ENCODE assay signal across 1 cellular context in the genomic region with DNA sequence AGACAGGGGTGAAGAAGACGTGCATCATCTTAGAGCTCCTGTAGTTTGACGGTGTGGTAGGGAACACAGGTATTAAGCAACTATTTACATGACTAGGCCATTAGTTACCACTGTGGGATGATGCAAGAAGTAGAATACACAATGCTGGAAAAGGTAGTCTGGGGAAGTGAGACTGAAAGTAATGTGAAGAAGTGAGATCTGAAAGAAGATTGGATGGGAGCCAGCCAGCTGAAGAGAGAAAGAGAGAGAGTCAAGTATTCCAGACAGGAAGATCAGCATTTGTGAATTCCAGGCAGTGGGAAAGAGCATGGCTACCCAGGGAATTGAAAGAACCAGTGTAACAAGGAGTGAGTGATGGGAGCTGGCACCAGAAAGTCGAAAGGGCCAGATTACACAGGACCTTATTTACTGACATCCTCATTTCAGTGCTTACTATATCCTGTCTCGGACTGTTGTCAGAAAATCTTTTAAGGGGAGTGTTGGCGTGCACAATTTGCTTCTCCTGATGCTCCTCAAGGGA.
A peak's percentile ranks its signal among the peaks of the same experiment; 100 is the strongest.
TF ChIP-seq lines count a peak whose summit lies in the region.

No MANE protein-coding gene starts in this region.

TF ChIP-seq in HepG2, 621 proteins besides CTCF, POLR2A, EP300 and RAD21 (continued from another document):
- TF ChIP-seq, protein P1, sequence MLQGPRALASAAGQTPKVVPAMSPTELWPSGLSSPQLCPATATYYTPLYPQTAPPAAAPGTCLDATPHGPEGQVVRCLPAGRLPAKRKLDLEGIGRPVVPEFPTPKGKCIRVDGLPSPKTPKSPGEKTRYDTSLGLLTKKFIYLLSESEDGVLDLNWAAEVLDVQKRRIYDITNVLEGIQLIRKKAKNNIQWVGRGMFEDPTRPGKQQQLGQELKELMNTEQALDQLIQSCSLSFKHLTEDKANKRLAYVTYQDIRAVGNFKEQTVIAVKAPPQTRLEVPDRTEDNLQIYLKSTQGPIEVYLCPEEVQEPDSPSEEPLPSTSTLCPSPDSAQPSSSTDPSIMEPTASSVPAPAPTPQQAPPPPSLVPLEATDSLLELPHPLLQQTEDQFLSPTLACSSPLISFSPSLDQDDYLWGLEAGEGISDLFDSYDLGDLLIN (CRISPR knock-in tag; IDR thresholded peaks at IDR 0.05; ENCODE audit: borderline replicate concordance), result no peak
- TF ChIP-seq SAP130 (CRISPR knock-in tag; IDR thresholded peaks at IDR 0.05; ENCODE audit: low read depth), result peak; percentile 57
- TF ChIP-seq, protein P2, sequence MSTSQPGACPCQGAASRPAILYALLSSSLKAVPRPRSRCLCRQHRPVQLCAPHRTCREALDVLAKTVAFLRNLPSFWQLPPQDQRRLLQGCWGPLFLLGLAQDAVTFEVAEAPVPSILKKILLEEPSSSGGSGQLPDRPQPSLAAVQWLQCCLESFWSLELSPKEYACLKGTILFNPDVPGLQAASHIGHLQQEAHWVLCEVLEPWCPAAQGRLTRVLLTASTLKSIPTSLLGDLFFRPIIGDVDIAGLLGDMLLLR (CRISPR knock-in tag; IDR thresholded peaks at IDR 0.05), result no peak
- peak; percentile 68 for TF ChIP-seq ATF7 (IDR thresholded peaks at IDR 0.05)
- TF ChIP-seq ATF7 (CRISPR knock-in tag; IDR thresholded peaks at IDR 0.05), result peak; percentile 58; the same call in 1 of the 2 replicates
- TF ChIP-seq SRSF4 (IDR thresholded peaks at IDR 0.05; ENCODE audit: low read depth, low read length, poor library complexity, severe bottlenecking), result no peak
- no peak for TF ChIP-seq ZSCAN29 (CRISPR knock-in tag; conservative IDR thresholded peaks at IDR 0.05)
- TF ChIP-seq, protein P3, sequence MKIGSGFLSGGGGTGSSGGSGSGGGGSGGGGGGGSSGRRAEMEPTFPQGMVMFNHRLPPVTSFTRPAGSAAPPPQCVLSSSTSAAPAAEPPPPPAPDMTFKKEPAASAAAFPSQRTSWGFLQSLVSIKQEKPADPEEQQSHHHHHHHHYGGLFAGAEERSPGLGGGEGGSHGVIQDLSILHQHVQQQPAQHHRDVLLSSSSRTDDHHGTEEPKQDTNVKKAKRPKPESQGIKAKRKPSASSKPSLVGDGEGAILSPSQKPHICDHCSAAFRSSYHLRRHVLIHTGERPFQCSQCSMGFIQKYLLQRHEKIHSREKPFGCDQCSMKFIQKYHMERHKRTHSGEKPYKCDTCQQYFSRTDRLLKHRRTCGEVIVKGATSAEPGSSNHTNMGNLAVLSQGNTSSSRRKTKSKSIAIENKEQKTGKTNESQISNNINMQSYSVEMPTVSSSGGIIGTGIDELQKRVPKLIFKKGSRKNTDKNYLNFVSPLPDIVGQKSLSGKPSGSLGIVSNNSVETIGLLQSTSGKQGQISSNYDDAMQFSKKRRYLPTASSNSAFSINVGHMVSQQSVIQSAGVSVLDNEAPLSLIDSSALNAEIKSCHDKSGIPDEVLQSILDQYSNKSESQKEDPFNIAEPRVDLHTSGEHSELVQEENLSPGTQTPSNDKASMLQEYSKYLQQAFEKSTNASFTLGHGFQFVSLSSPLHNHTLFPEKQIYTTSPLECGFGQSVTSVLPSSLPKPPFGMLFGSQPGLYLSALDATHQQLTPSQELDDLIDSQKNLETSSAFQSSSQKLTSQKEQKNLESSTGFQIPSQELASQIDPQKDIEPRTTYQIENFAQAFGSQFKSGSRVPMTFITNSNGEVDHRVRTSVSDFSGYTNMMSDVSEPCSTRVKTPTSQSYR (CRISPR knock-in tag; IDR thresholded peaks at IDR 0.05; ENCODE audit: borderline replicate concordance), result no peak
- TF ChIP-seq ZNF788 (CRISPR knock-in tag; IDR thresholded peaks at IDR 0.05; ENCODE audit: borderline replicate concordance), result no peak
- no peak for TF ChIP-seq ZNF224 (CRISPR knock-in tag; IDR thresholded peaks at IDR 0.05)
- TF ChIP-seq TARDBP (CRISPR knock-in tag; IDR thresholded peaks at IDR 0.05), result no peak
- no peak for TF ChIP-seq KDM5A (IDR thresholded peaks at IDR 0.05; ENCODE audit: borderline replicate concordance, low read length)
- TF ChIP-seq ZNF34 (CRISPR knock-in tag; IDR thresholded peaks at IDR 0.05; ENCODE audit: borderline replicate concordance), result 0 out of 2 replicates have a peak, but pooled peaks have one; percentile 62
- TF ChIP-seq RAD51 (IDR thresholded peaks at IDR 0.05; ENCODE audit: borderline replicate concordance), result no peak
- TF ChIP-seq, protein P4, sequence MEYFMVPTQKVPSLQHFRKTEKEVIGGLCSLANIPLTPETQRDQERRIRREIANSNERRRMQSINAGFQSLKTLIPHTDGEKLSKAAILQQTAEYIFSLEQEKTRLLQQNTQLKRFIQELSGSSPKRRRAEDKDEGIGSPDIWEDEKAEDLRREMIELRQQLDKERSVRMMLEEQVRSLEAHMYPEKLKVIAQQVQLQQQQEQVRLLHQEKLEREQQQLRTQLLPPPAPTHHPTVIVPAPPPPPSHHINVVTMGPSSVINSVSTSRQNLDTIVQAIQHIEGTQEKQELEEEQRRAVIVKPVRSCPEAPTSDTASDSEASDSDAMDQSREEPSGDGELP (IDR thresholded peaks at IDR 0.05; ENCODE audit: borderline replicate concordance, low read depth), result peak; percentile 38; the same call in 1 of the 2 replicates
- peak; percentile 17 for TF ChIP-seq HMG20A (CRISPR knock-in tag; IDR thresholded peaks at IDR 0.05; ENCODE audit: borderline replicate concordance)
- no peak for TF ChIP-seq SOX13 (IDR thresholded peaks at IDR 0.05)
- peak in 1 of 2 experiments; percentile 51; a peak in 1 of 4 replicates for TF ChIP-seq SOX13 (CRISPR knock-in tag; conservative IDR thresholded peaks at IDR 0.05 in 1 of 2, IDR thresholded peaks at IDR 0.05 in 1 of 2)
- TF ChIP-seq TEAD3 (CRISPR knock-in tag; optimal IDR thresholded peaks at IDR 0.05; ENCODE audit: borderline replicate concordance), result peak; percentile 63
- no peak for TF ChIP-seq ZNF557 (CRISPR knock-in tag; IDR thresholded peaks at IDR 0.05)
- TF ChIP-seq, protein P5, sequence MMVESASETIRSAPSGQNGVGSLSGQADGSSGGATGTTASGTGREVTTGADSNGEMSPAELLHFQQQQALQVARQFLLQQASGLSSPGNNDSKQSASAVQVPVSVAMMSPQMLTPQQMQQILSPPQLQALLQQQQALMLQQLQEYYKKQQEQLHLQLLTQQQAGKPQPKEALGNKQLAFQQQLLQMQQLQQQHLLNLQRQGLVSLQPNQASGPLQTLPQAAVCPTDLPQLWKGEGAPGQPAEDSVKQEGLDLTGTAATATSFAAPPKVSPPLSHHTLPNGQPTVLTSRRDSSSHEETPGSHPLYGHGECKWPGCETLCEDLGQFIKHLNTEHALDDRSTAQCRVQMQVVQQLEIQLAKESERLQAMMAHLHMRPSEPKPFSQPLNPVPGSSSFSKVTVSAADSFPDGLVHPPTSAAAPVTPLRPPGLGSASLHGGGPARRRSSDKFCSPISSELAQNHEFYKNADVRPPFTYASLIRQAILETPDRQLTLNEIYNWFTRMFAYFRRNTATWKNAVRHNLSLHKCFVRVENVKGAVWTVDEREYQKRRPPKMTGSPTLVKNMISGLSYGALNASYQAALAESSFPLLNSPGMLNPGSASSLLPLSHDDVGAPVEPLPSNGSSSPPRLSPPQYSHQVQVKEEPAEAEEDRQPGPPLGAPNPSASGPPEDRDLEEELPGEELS (CRISPR knock-in tag; IDR thresholded peaks at IDR 0.05), result peak; percentile 42; the same call in 1 of the 2 replicates
- TF ChIP-seq DR1 (CRISPR knock-in tag; IDR thresholded peaks at IDR 0.05), result no peak
- TF ChIP-seq, protein P6, sequence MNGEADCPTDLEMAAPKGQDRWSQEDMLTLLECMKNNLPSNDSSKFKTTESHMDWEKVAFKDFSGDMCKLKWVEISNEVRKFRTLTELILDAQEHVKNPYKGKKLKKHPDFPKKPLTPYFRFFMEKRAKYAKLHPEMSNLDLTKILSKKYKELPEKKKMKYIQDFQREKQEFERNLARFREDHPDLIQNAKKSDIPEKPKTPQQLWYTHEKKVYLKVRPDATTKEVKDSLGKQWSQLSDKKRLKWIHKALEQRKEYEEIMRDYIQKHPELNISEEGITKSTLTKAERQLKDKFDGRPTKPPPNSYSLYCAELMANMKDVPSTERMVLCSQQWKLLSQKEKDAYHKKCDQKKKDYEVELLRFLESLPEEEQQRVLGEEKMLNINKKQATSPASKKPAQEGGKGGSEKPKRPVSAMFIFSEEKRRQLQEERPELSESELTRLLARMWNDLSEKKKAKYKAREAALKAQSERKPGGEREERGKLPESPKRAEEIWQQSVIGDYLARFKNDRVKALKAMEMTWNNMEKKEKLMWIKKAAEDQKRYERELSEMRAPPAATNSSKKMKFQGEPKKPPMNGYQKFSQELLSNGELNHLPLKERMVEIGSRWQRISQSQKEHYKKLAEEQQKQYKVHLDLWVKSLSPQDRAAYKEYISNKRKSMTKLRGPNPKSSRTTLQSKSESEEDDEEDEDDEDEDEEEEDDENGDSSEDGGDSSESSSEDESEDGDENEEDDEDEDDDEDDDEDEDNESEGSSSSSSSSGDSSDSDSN (CRISPR knock-in tag; IDR thresholded peaks at IDR 0.05), result no peak
- TF ChIP-seq ZSCAN9 (CRISPR knock-in tag; IDR thresholded peaks at IDR 0.05; ENCODE audit: borderline replicate concordance), result 0 out of 2 replicates have a peak, but pooled peaks have one; percentile 62
- 0 out of 2 replicates have a peak, but pooled peaks have one; percentile 26 for TF ChIP-seq ZNF317 (CRISPR knock-in tag; IDR thresholded peaks at IDR 0.05)
- TF ChIP-seq CEBPB (IDR thresholded peaks at IDR 0.05; ENCODE audit: borderline replicate concordance, low read depth, low read length), result peak; percentile 97
- TF ChIP-seq ZNF510 (CRISPR knock-in tag; IDR thresholded peaks at IDR 0.05; ENCODE audit: low read depth), result no peak
- TF ChIP-seq FOXO1 (CRISPR knock-in tag; IDR thresholded peaks at IDR 0.05), result 0 out of 2 replicates have a peak, but pooled peaks have one; percentile 39
- no peak for TF ChIP-seq ZNF260 (CRISPR knock-in tag; IDR thresholded peaks at IDR 0.05; ENCODE audit: borderline replicate concordance, low read depth)
- TF ChIP-seq HNRNPUL1 (IDR thresholded peaks at IDR 0.05; ENCODE audit: low read depth, low read length), result no peak
- no peak for TF ChIP-seq NFKB2 (CRISPR knock-in tag; IDR thresholded peaks at IDR 0.05; ENCODE audit: borderline replicate concordance)
- TF ChIP-seq, protein P7, sequence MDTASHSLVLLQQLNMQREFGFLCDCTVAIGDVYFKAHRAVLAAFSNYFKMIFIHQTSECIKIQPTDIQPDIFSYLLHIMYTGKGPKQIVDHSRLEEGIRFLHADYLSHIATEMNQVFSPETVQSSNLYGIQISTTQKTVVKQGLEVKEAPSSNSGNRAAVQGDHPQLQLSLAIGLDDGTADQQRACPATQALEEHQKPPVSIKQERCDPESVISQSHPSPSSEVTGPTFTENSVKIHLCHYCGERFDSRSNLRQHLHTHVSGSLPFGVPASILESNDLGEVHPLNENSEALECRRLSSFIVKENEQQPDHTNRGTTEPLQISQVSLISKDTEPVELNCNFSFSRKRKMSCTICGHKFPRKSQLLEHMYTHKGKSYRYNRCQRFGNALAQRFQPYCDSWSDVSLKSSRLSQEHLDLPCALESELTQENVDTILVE (CRISPR knock-in tag; IDR thresholded peaks at IDR 0.05), result peak; percentile 66; the same call in 1 of the 2 replicates
- TF ChIP-seq REL (CRISPR knock-in tag; conservative IDR thresholded peaks at IDR 0.05), result no peak
- 0 out of 2 replicates have a peak, but pooled peaks have one; percentile 21 for TF ChIP-seq RFX3 (CRISPR knock-in tag; IDR thresholded peaks at IDR 0.05)
- TF ChIP-seq, protein P8, sequence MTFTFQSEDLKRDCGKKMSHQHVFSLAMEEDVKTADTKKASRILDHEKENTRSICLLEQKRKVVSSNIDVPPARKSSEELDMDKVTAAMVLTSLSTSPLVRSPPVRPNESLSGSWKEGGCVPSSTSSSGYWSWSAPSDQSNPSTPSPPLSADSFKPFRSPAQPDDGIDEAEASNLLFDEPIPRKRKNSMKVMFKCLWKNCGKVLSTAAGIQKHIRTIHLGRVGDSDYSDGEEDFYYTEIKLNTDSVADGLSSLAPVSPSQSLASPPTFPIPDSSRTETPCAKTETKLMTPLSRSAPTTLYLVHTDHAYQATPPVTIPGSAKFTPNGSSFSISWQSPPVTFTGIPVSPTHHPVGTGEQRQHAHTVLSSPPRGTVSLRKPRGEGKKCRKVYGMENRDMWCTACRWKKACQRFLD (CRISPR knock-in tag; IDR thresholded peaks at IDR 0.05; ENCODE audit: borderline replicate concordance), result no peak
- TF ChIP-seq PHF21A (CRISPR knock-in tag; IDR thresholded peaks at IDR 0.05), result no peak
- TF ChIP-seq KDM1A (CRISPR knock-in tag; IDR thresholded peaks at IDR 0.05), result peak; percentile 34; the same call in 1 of the 2 replicates
- no peak for TF ChIP-seq CBX2 (IDR thresholded peaks at IDR 0.05; ENCODE audit: low read depth, low read length)
- TF ChIP-seq CBX2 (CRISPR knock-in tag; IDR thresholded peaks at IDR 0.05; ENCODE audit: low read depth), result no peak
- TF ChIP-seq, protein P9, sequence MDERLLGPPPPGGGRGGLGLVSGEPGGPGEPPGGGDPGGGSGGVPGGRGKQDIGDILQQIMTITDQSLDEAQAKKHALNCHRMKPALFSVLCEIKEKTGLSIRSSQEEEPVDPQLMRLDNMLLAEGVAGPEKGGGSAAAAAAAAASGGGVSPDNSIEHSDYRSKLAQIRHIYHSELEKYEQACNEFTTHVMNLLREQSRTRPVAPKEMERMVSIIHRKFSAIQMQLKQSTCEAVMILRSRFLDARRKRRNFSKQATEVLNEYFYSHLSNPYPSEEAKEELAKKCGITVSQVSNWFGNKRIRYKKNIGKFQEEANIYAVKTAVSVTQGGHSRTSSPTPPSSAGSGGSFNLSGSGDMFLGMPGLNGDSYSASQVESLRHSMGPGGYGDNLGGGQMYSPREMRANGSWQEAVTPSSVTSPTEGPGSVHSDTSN (CRISPR knock-in tag; IDR thresholded peaks at IDR 0.05), result no peak
- TF ChIP-seq, protein P10, sequence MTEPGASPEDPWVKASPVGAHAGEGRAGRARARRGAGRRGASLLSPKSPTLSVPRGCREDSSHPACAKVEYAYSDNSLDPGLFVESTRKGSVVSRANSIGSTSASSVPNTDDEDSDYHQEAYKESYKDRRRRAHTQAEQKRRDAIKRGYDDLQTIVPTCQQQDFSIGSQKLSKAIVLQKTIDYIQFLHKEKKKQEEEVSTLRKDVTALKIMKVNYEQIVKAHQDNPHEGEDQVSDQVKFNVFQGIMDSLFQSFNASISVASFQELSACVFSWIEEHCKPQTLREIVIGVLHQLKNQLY (CRISPR knock-in tag; IDR thresholded peaks at IDR 0.05), result no peak
- TF ChIP-seq HOXA5 (CRISPR knock-in tag; IDR thresholded peaks at IDR 0.05), result peak; percentile 31; the same call in 1 of the 2 replicates
